In genomic region chr2:12613137-12613912, GRCh38 we compare ENCODE assay signal across 1 cellular context.
TF ChIP-seq lines count a peak whose summit lies in the region.

No MANE protein-coding gene starts in this region.

TF ChIP-seq in WTC11, 78 proteins besides CTCF, POLR2A, EP300 and RAD21 (continued from another document):
- TF ChIP-seq PRDM15 (CRISPR knock-in tag; IDR thresholded peaks at IDR 0.05), result no peak
- no peak for TF ChIP-seq E2F4 (CRISPR knock-in tag; IDR thresholded peaks at IDR 0.05; ENCODE audit: borderline replicate concordance, low read depth)
- no peak for TF ChIP-seq ZNF416 (CRISPR knock-in tag; IDR thresholded peaks at IDR 0.05)
- TF ChIP-seq SP1 (CRISPR knock-in tag; conservative IDR thresholded peaks at IDR 0.05), result no peak
- TF ChIP-seq ZMAT4 (CRISPR knock-in tag; IDR thresholded peaks at IDR 0.05), result no peak
- TF ChIP-seq STAT6 (CRISPR knock-in tag; conservative IDR thresholded peaks at IDR 0.05; ENCODE audit: low read depth), result no peak
- no peak for TF ChIP-seq RORB (CRISPR knock-in tag; IDR thresholded peaks at IDR 0.05)
